8 cellular contexts compared by ENCODE assay signal in genomic region chr18:7789853-7790552, GRCh38.
DNase-seq lines count a peak whose midpoint lies in the region; ATAC-seq and TF ChIP-seq lines count a peak whose summit lies in the region.
"Had no signal": no experiment of that assay in that cellular context is flagged by ENCODE, and none has a peak within 500 bp of the region (broad histone marks: within the 10 kb centered on the region; RNA-seq: fewer than 3 reads in every experiment).

No MANE protein-coding gene starts in this region.

- H4K20me1 ChIP-seq in GM23248 (ENCODE audit: insufficient read depth): no peaks in the 10 kb centered on the region; the same call in 1 of the 2 replicates

- H3K4me1 ChIP-seq in GM23248 (ENCODE audit: insufficient read depth) (no peaks in the 10 kb centered on the region), endodermal cell (ENCODE audit: control insufficient read depth, insufficient read depth, low read length) (peaks cover 12% of the 10 kb centered on the region)

- no peaks in the 10 kb centered on the region for H3K9me3 ChIP-seq in GM23248 (ENCODE audit: low read depth)
- H3K9me3 ChIP-seq in endodermal cell (ENCODE audit: control insufficient read depth, low read length): no peaks in the 10 kb centered on the region

- H3K27ac ChIP-seq in GM23248 (no peak overlapping the region), endodermal cell (ENCODE audit: low read depth, low read length) (peak overlapping the region; percentile 77)

- H3K4me3 ChIP-seq in GM23248: no peak overlapping the region
- H3K4me3 ChIP-seq in endodermal cell (ENCODE audit: low read length): peak overlapping the region; percentile 57

- in situ Hi-C loops in GM23248 (cut with MboI): no loop called here

- no peaks in the 10 kb centered on the region for H3K27me3 ChIP-seq in GM23248 (replicated peaks; ENCODE audit: insufficient read depth)
- no peaks in the 10 kb centered on the region for H3K27me3 ChIP-seq in endodermal cell (ENCODE audit: control insufficient read depth, insufficient read depth, low read length, poor library complexity, severe bottlenecking)

- H3K79me2 ChIP-seq in GM23248 (ENCODE audit: insufficient read depth): peaks cover 18% of the 10 kb centered on the region; the same call in 1 of the 2 replicates

- H3K4me3 Mint-ChIP-seq in endodermal cell: peak overlapping the region; percentile 14
- no peak overlapping the region for H3K4me3 Mint-ChIP-seq in neural crest cell
- H3K4me3 Mint-ChIP-seq in effector memory CD8-positive, alpha-beta T cell: no peak overlapping the region
- H3K4me3 Mint-ChIP-seq: activated B cell treated with CpG ODN at 0.5 μM for 24 hours had no signal

- peaks cover 24% of the 10 kb centered on the region for H3K4me1 Mint-ChIP-seq in endodermal cell
- peaks cover 24% of the 10 kb centered on the region for H3K4me1 Mint-ChIP-seq in neural crest cell
- H3K4me1 Mint-ChIP-seq in effector memory CD8-positive, alpha-beta T cell (ENCODE audit: low read depth in 2 of 2): no peaks in the 10 kb centered on the region
- H3K4me1 Mint-ChIP-seq: activated B cell treated with CpG ODN at 0.5 μM for 24 hours had no signal

- H3K36me3 ChIP-seq in GM23248 (ENCODE audit: low read depth) (no peaks in the 10 kb centered on the region), endodermal cell (ENCODE audit: control insufficient read depth, insufficient read depth, low read length) (peaks cover 7% of the 10 kb centered on the region)

- H3K27me3 Mint-ChIP-seq in endodermal cell (ENCODE audit: insufficient read depth) (no peaks in the 10 kb centered on the region), neural crest cell (ENCODE audit: low read depth) (no peaks in the 10 kb centered on the region)
- H3K27me3 Mint-ChIP-seq in effector memory CD8-positive, alpha-beta T cell: no peaks in the 10 kb centered on the region
- H3K27me3 Mint-ChIP-seq: activated B cell treated with CpG ODN at 0.5 μM for 24 hours had no signal

- no peaks in the 10 kb centered on the region for H3K36me3 Mint-ChIP-seq in endodermal cell (ENCODE audit: low read depth)
- H3K36me3 Mint-ChIP-seq in neural crest cell (ENCODE audit: low read depth): no peaks in the 10 kb centered on the region
- H3K36me3 Mint-ChIP-seq in effector memory CD8-positive, alpha-beta T cell (ENCODE audit: insufficient read depth): no peaks in the 10 kb centered on the region

- no peaks in the 10 kb centered on the region for H3K9me2 ChIP-seq in GM23248 (ENCODE audit: insufficient read depth)

- no peak overlapping the region for H3K9ac ChIP-seq in GM23248
- peak overlapping the region; percentile 23 for H3K9ac ChIP-seq in endodermal cell (ENCODE audit: extremely low read depth, low read length, poor library complexity, severe bottlenecking)

- H3K4me2 ChIP-seq in GM23248 (ENCODE audit: unreplicated experiment): no peak overlapping the region

- DNase-seq in GM23248: peak; percentile 65
- peak; percentile 68 for DNase-seq in NCI-H510A treated with DMSO at 0.1 percent for 48 hours (lab: John Stamatoyannopoulos, UW)
- peak; percentile 83 for DNase-seq in endodermal cell
- DNase-seq in neural crest cell (ENCODE audit: low read depth, low spot score): no peak
- DNase-seq in T-helper 1 cell: no peak
- DNase-seq in effector memory CD8-positive, alpha-beta T cell: no peak
- no peak for DNase-seq in stimulated activated CD4-positive, alpha-beta T cell treated with anti-CD3 and anti-CD28 coated beads, Interleukin-4, amount 100 ng/mL, for 1 hour
- DNase-seq: activated B cell treated with CpG ODN at 0.5 μM for 24 hours had no signal

- peak overlapping the region; percentile 96 for H3K27ac Mint-ChIP-seq in endodermal cell
- peak overlapping the region; percentile 65 for H3K27ac Mint-ChIP-seq in neural crest cell (ENCODE audit: unreplicated experiment)
- no peak overlapping the region for H3K27ac Mint-ChIP-seq in effector memory CD8-positive, alpha-beta T cell
- H3K27ac Mint-ChIP-seq: activated B cell treated with CpG ODN at 0.5 μM for 24 hours had no signal

- peak; percentile 77 for TF ChIP-seq CTCF in endodermal cell (conservative IDR thresholded peaks at IDR 0.05)
- TF ChIP-seq CTCF in neural crest cell (conservative IDR thresholded peaks at IDR 0.05): peak; percentile 75

- H3K9me3 Mint-ChIP-seq in endodermal cell (no peaks in the 10 kb centered on the region), neural crest cell (no peaks in the 10 kb centered on the region)
- H3K9me3 Mint-ChIP-seq in effector memory CD8-positive, alpha-beta T cell: no peaks in the 10 kb centered on the region
- H3K9me3 Mint-ChIP-seq: activated B cell treated with CpG ODN at 0.5 μM for 24 hours had no signal

- ATAC-seq in effector memory CD8-positive, alpha-beta T cell (replicated peaks): no peak

- H3F3A ChIP-seq in GM23248 (ENCODE audit: insufficient read depth): no peaks in the 10 kb centered on the region

- no peak overlapping the region for H2AFZ ChIP-seq in GM23248

- 83 to 85% methylated on average over 5 of the region's 5 CpGs for WGBS in GM23248 (ENCODE audit: low coverage in 1 of 2, low lambda C conversion rate in 2 of 2, missing lambda C conversion rate in 2 of 2), 2 experiments
- 11 to 13% methylated on average over 2 to 5 of the region's 5 CpGs for WGBS in endodermal cell (ENCODE audit: insufficient coverage in 1 of 2, insufficient read length in 1 of 2), 2 experiments

Comparison
In these comparisons a context has a peak if more than half of its experiments do, and no peak if none do; other contexts are left out.
1. DNase-seq: peak in GM23248 (single experiment), NCI-H510A treated with DMSO at 0.1 percent for 48 hours (single experiment) and endodermal cell (single experiment); none in neural crest cell (single experiment), T-helper 1 cell (0 of 5), effector memory CD8-positive, alpha-beta T cell (0 of 3) and stimulated activated CD4-positive, alpha-beta T cell treated with anti-CD3 and anti-CD28 coated beads, Interleukin-4, amount 100 ng/mL, for 1 hour (single experiment).
2. H3K27ac Mint-ChIP-seq: peak in endodermal cell (single experiment) and neural crest cell (single experiment); none in effector memory CD8-positive, alpha-beta T cell (0 of 2).